Comparison of ENCODE assay signal across 15 cellular contexts in the genomic region with DNA sequence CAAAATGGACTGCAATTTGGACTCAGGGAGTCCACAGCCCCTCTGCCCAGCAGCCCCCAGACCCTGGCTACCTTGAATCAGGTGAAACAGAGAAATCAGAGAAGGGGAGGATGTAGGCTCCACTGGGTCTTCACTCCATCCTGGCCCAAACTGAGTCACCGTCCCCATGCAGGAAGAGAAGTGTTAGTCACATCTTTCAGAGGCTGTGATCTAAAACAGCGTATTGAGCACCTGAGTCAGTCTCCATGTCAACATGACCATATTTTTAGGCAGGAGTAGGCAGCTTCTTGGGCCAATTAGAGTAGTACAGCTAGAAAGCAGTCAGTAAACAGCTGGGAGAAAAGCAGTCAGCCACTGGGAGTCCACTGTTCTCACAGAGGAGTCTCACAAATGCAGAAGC. TPM values are rescaled to one million over a fixed set of nuclear protein-coding genes. Genes with fewer than 3 reads are reported as not detected.
DNase-seq lines count a peak whose midpoint lies in the region; ATAC-seq and TF ChIP-seq lines count a peak whose summit lies in the region.
"Had no signal": no experiment of that assay in that cellular context is flagged by ENCODE, and none has a peak within 500 bp of the region (broad histone marks: within the 10 kb centered on the region; RNA-seq: fewer than 3 reads in every experiment).

No MANE protein-coding gene starts in this region.

- peaks cover 8% of the 10 kb centered on the region for H3K9me3 Mint-ChIP-seq in activated T-cell treated with anti-CD3 and anti-CD28 coated beads, Interleukin-2, amount 50 U/mL, for 24 hours
- peaks cover 7% of the 10 kb centered on the region for H3K9me3 Mint-ChIP-seq in activated B cell treated with CpG ODN at 0.5 μM for 24 hours

- ATAC-seq in activated B cell treated with CpG ODN at 0.5 μM for 24 hours (ENCODE audit: low read depth) (peak; percentile 46), HG03097 (IDR thresholded peaks at IDR 0.05; ENCODE audit: low FRiP score, unreplicated experiment) (no peak)
- ATAC-seq: sciatic nerve had no signal

- POLR2A ChIA-PET in activated B cell treated with CpG ODN at 0.5 μM for 24 hours (lab: Charles Lee) = no interaction called here
- POLR2A ChIA-PET in RWPE1 (lab: Yijun Ruan, JAX; ENCODE audit: low non-redundant PET) = no interaction called here

- intact Hi-C loops in activated B cell treated with CpG ODN at 0.5 μM for 24 hours (cut with micrococcal nuclease) = no loop called here

- DNase-seq in activated T-cell treated with anti-CD3 and anti-CD28 coated beads for 48 hours (ENCODE audit: low read depth) = peak; percentile 23
- no peak for DNase-seq in activated T-cell treated with anti-CD3 and anti-CD28 coated beads, Interleukin-2, amount 50 U/mL, for 24 hours
- peak; percentile 29 for DNase-seq in HCEC 1CT
- DNase-seq in activated B cell treated with CpG ODN at 0.5 μM for 24 hours = no peak
- DNase-seq in renal cortical epithelial cell (ENCODE audit: low read depth) = peak; percentile 35
- no peak for DNase-seq in NCI-H2029 (lab: John Stamatoyannopoulos, UW)
- DNase-seq in RWPE1 (ENCODE audit: low spot score) = no peak
- DNase-seq: glutamatergic neuron, IMR-90, NCI-H1048, NCI-H774, upper lobe of left lung had no signal

- H3K27me3 Mint-ChIP-seq in activated T-cell treated with anti-CD3 and anti-CD28 coated beads, Interleukin-2, amount 50 U/mL, for 24 hours = peaks cover 8% of the 10 kb centered on the region
- peaks cover 5% of the 10 kb centered on the region for H3K27me3 Mint-ChIP-seq in activated B cell treated with CpG ODN at 0.5 μM for 24 hours

- H3K27ac ChIP-seq in RWPE1 = no peak overlapping the region
- H3K27ac ChIP-seq: SJSA1, upper lobe of left lung had no signal

- H3K36me3 Mint-ChIP-seq in activated T-cell treated with anti-CD3 and anti-CD28 coated beads, Interleukin-2, amount 50 U/mL, for 24 hours (ENCODE audit: low read depth) = no peaks in the 10 kb centered on the region
- no peaks in the 10 kb centered on the region for H3K36me3 Mint-ChIP-seq in activated B cell treated with CpG ODN at 0.5 μM for 24 hours (ENCODE audit: low read depth)

- CTCF ChIA-PET in activated B cell treated with CpG ODN at 0.5 μM for 24 hours (lab: Charles Lee) (no interaction called here), RWPE1 (lab: Yijun Ruan, JAX) (interaction anchor here (0.7 to 0.8 kb wide), 2 partner anchors 42 to 225 kb away, joined by 4 to 7 read pairs; no protein-coding TSS in a partner anchor)

- no peak overlapping the region for H3K27ac Mint-ChIP-seq in activated T-cell treated with anti-CD3 and anti-CD28 coated beads, Interleukin-2, amount 50 U/mL, for 24 hours
- no peak overlapping the region for H3K27ac Mint-ChIP-seq in activated B cell treated with CpG ODN at 0.5 μM for 24 hours

- no peak overlapping the region for H3K4me3 Mint-ChIP-seq in activated T-cell treated with anti-CD3 and anti-CD28 coated beads, Interleukin-2, amount 50 U/mL, for 24 hours
- H3K4me3 Mint-ChIP-seq in activated B cell treated with CpG ODN at 0.5 μM for 24 hours = no peak overlapping the region

- no peak for TF ChIP-seq CTCF in activated B cell treated with CpG ODN at 0.5 μM for 24 hours (IDR thresholded peaks at IDR 0.05)
- TF ChIP-seq CTCF in RWPE1 (conservative IDR thresholded peaks at IDR 0.05; ENCODE audit: low read depth) = no peak

- peaks cover 19% of the 10 kb centered on the region for H3K4me1 Mint-ChIP-seq in activated T-cell treated with anti-CD3 and anti-CD28 coated beads, Interleukin-2, amount 50 U/mL, for 24 hours (ENCODE audit: low read depth)
- peaks cover 21% of the 10 kb centered on the region for H3K4me1 Mint-ChIP-seq in activated B cell treated with CpG ODN at 0.5 μM for 24 hours

RNA-seq across cellular contexts. Expression of a gene that starts 6.8 kb away (rescaled TPM):
- total RNA-seq in activated B cell treated with CpG ODN at 0.5 μM for 24 hours = 7.7 and 11.2 TPM in 2 replicates
- 6.4 and 7.8 TPM in 2 replicates for total RNA-seq in renal cortical epithelial cell

RNA-seq across cellular contexts. Expression of a gene that starts 52.7 kb away (rescaled TPM):
- total RNA-seq in activated B cell treated with CpG ODN at 0.5 μM for 24 hours (88.4 and 107 TPM in 2 replicates), renal cortical epithelial cell (33.3 and 53.7 TPM in 2 replicates)

RNA-seq across cellular contexts. Expression of a gene that starts 54.2 kb away (rescaled TPM):
- total RNA-seq in activated B cell treated with CpG ODN at 0.5 μM for 24 hours (114 and 117 TPM in 2 replicates), renal cortical epithelial cell (101 and 149 TPM in 2 replicates)

Comparison
In these comparisons a context has a peak if more than half of its experiments do, and no peak if none do; other contexts are left out.
1. DNase-seq: peak in activated T-cell treated with anti-CD3 and anti-CD28 coated beads for 48 hours (single experiment), HCEC 1CT (single experiment) and renal cortical epithelial cell (single experiment); none in activated T-cell treated with anti-CD3 and anti-CD28 coated beads, Interleukin-2, amount 50 U/mL, for 24 hours (single experiment), activated B cell treated with CpG ODN at 0.5 μM for 24 hours (single experiment), NCI-H2029 (single experiment) and RWPE1 (single experiment).